In genomic region chr13:99307648-99308339, GRCh38 we compare ENCODE assay signal across 1 cellular context.
TF ChIP-seq lines count a peak whose summit lies in the region.

No MANE protein-coding gene starts in this region.

TF ChIP-seq in HepG2, 621 proteins besides CTCF, POLR2A, EP300 and RAD21:
- TF ChIP-seq ARID4A (CRISPR knock-in tag; IDR thresholded peaks at IDR 0.05; ENCODE audit: borderline replicate concordance) (no peak), RBM22 (optimal IDR thresholded peaks at IDR 0.05; ENCODE audit: low read length) (peak; percentile 28)
